Comparison of ENCODE assay signal across 29 cellular contexts in the genomic region with DNA sequence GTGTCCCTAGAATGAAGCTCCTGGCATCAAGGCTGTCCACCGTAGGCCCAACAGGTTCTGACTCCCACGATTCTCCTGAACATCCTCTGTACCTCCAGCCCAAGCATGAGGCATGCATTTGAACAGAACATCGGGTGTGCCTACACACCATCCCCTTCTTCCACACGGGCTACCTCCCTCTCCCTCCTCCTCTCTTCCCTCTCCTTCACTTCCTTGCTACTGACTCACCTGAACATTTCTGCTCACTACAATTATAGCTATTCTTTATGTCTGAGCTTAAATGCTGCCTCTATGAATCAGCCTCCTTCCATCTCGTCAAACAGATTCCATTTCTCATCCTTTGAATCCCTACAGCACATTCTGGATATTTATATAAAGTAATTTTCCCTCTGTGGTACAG.
"Had no signal": no experiment of that assay in that cellular context is flagged by ENCODE, and none has a peak within 500 bp of the region (broad histone marks: within the 10 kb centered on the region; RNA-seq: fewer than 3 reads in every experiment).

No MANE protein-coding gene starts in this region.

- ATAC-seq: activated CD8-positive, alpha-beta memory T cell treated with anti-CD3 and anti-CD28 coated beads, Interleukin-2, amount 10 ng/mL, durations not matched to agents 7 days and 5 days; activated CD8-positive, alpha-beta T cell treated with anti-CD3 and anti-CD28 coated beads for 36 hours; activated T-cell treated with anti-CD3 and anti-CD28 coated beads, Interleukin-2, amount 50 U/mL, for 72 hours; gastroesophageal sphincter; naive thymus-derived CD8-positive, alpha-beta T cell; pancreas; stimulated activated memory B cell treated with anti-CD40 and anti-IgM and Interleukin-4, amounts not matched to agents 10 μg/mL and 1 μg/mL and 100 μg/mL, for 72 hours; upper lobe of right lung had no signal

- H3K4me3 ChIP-seq: ascending aorta, gastroesophageal sphincter, pancreas, prostate gland, sigmoid colon, suprapubic skin, tibial artery, upper lobe of right lung had no signal

- DNase-seq: activated B cell treated with CpG ODN at 0.5 μM for 24 hours; activated CD4-positive, alpha-beta T cell treated with anti-CD3 and anti-CD28 coated beads, Interleukin-2, amount 50 U/mL, for 1 hour; activated CD8-positive, alpha-beta memory T cell treated with anti-CD3 and anti-CD28 coated beads, Interleukin-2, amount 10 ng/mL, durations not matched to agents 7 days and 5 days; activated CD8-positive, alpha-beta T cell treated with anti-CD3 and anti-CD28 coated beads for 36 hours; activated naive CD4-positive, alpha-beta T cell; activated naive CD8-positive, alpha-beta T cell treated with anti-CD3 and anti-CD28 coated beads for 36 hours; activated T-cell treated with anti-CD3 and anti-CD28 coated beads for 4 hours; activated T-cell treated with anti-CD3 and anti-CD28 coated beads, Interleukin-2, amount 50 U/mL, for 72 hours; brain microvascular endothelial cell; effector CD4-positive, alpha-beta T cell; hippocampal formation; kidney; midbrain; naive thymus-derived CD8-positive, alpha-beta T cell; sigmoid colon; stimulated activated CD4-positive, alpha-beta T cell treated with anti-CD3 and anti-CD28 coated beads, Interleukin-1b, Interleukin-23, amount 100 ng/mL, for 48 hours; stimulated activated CD4-positive, alpha-beta T cell treated with anti-CD3 and anti-CD28 coated beads, Interleukin-4, amount 100 ng/mL, for 4 hours; stimulated activated CD8-positive, alpha-beta memory T cell treated with anti-CD3 and anti-CD28 coated beads, Interleukin-4, amount 100 ng/mL, for 48 hours; tibial artery; upper lobe of right lung had no signal

- H3K27ac ChIP-seq: ascending aorta, brain microvascular endothelial cell, gastroesophageal sphincter, pancreas, prostate gland, sigmoid colon, suprapubic skin, tibial artery, upper lobe of right lung had no signal

- H3K27ac Mint-ChIP-seq: activated B cell treated with CpG ODN at 0.5 μM for 24 hours; activated CD8-positive, alpha-beta memory T cell treated with anti-CD3 and anti-CD28 coated beads, Interleukin-2, amount 10 ng/mL, durations not matched to agents 7 days and 5 days; activated CD8-positive, alpha-beta T cell treated with anti-CD3 and anti-CD28 coated beads for 36 hours; activated naive CD8-positive, alpha-beta T cell treated with anti-CD3 and anti-CD28 coated beads for 36 hours; activated T-cell treated with anti-CD3 and anti-CD28 coated beads, Interleukin-2, amount 50 U/mL, for 72 hours; dendritic cell treated with granulocyte-macrophage colony-stimulating factor and Interleukin-4, amounts not matched to agents 40 ng/mL and 50 ng/mL, for 4 days; memory B cell; stimulated activated memory B cell treated with anti-CD40 and anti-IgM and Interleukin-4, amounts not matched to agents 10 μg/mL and 1 μg/mL and 100 μg/mL, for 72 hours had no signal

- H3K9me3 Mint-ChIP-seq: activated B cell treated with CpG ODN at 0.5 μM for 24 hours; activated CD8-positive, alpha-beta T cell treated with anti-CD3 and anti-CD28 coated beads for 36 hours; activated naive CD8-positive, alpha-beta T cell treated with anti-CD3 and anti-CD28 coated beads for 36 hours; activated T-cell treated with anti-CD3 and anti-CD28 coated beads, Interleukin-2, amount 50 U/mL, for 72 hours; dendritic cell treated with granulocyte-macrophage colony-stimulating factor and Interleukin-4, amounts not matched to agents 40 ng/mL and 50 ng/mL, for 4 days; memory B cell; naive thymus-derived CD8-positive, alpha-beta T cell; neural crest cell; stimulated activated memory B cell treated with anti-CD40 and anti-IgM and Interleukin-4, amounts not matched to agents 10 μg/mL and 1 μg/mL and 100 μg/mL, for 72 hours had no signal

- H3K4me1 Mint-ChIP-seq: activated B cell treated with CpG ODN at 0.5 μM for 24 hours; activated CD8-positive, alpha-beta memory T cell treated with anti-CD3 and anti-CD28 coated beads, Interleukin-2, amount 10 ng/mL, durations not matched to agents 7 days and 5 days; activated naive CD8-positive, alpha-beta T cell treated with anti-CD3 and anti-CD28 coated beads for 36 hours; neural crest cell had no signal

- H3K36me3 Mint-ChIP-seq: activated CD8-positive, alpha-beta memory T cell treated with anti-CD3 and anti-CD28 coated beads, Interleukin-2, amount 10 ng/mL, durations not matched to agents 7 days and 5 days; activated naive CD8-positive, alpha-beta T cell treated with anti-CD3 and anti-CD28 coated beads for 36 hours; memory B cell; naive thymus-derived CD8-positive, alpha-beta T cell; stimulated activated memory B cell treated with anti-CD40 and anti-IgM and Interleukin-4, amounts not matched to agents 10 μg/mL and 1 μg/mL and 100 μg/mL, for 72 hours had no signal

- H3K4me3 Mint-ChIP-seq: activated B cell treated with CpG ODN at 0.5 μM for 24 hours; activated CD8-positive, alpha-beta memory T cell treated with anti-CD3 and anti-CD28 coated beads, Interleukin-2, amount 10 ng/mL, durations not matched to agents 7 days and 5 days; activated CD8-positive, alpha-beta T cell treated with anti-CD3 and anti-CD28 coated beads for 36 hours; activated naive CD8-positive, alpha-beta T cell treated with anti-CD3 and anti-CD28 coated beads for 36 hours; activated T-cell treated with anti-CD3 and anti-CD28 coated beads, Interleukin-2, amount 50 U/mL, for 72 hours; dendritic cell treated with granulocyte-macrophage colony-stimulating factor and Interleukin-4, amounts not matched to agents 40 ng/mL and 50 ng/mL, for 4 days; memory B cell; naive thymus-derived CD8-positive, alpha-beta T cell; neural crest cell; stimulated activated memory B cell treated with anti-CD40 and anti-IgM and Interleukin-4, amounts not matched to agents 10 μg/mL and 1 μg/mL and 100 μg/mL, for 72 hours had no signal

- H3K27me3 Mint-ChIP-seq: activated B cell treated with CpG ODN at 0.5 μM for 24 hours; dendritic cell treated with granulocyte-macrophage colony-stimulating factor and Interleukin-4, amounts not matched to agents 40 ng/mL and 50 ng/mL, for 4 days; stimulated activated memory B cell treated with anti-CD40 and anti-IgM and Interleukin-4, amounts not matched to agents 10 μg/mL and 1 μg/mL and 100 μg/mL, for 72 hours had no signal
